Comparison of ENCODE assay signal across 27 cellular contexts in the genomic region with DNA sequence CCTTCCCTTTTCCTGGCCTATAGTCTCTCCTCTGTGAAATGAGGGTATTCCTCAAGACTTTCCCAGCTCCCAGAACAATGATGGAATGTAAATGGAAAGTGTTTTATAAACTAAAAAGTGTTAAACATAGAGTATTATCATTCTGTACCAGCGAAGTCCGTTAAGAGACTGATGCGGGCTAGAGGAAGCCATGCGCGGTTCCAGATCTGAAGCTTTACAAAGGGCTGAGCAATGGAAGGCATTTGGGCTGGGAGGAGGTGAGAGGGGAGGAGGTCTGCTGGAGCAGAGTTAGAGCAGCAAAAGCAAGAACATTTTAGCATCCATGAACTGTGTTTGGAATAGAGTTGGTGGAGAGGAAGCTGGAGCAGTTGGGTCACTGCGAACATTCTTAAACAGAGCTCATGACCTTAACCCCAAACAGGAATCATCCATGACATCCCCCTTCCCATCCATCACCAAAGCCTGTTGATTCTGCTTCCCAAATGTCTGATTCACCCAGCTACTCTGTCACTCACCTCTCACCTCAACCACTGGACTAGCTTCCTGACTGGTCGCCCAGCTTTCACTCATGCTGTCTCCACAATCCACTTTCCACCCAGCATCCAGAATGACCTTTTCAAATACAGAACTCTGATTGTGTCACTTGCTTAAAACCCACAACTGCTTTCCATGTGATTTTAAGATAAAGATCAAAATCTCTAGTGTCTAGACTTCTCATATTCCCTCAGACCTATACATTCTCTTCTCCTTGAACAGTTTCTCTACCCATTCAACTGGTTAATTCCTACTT. TPM values are rescaled to one million over a fixed set of nuclear protein-coding genes. Genes with fewer than 3 reads are reported as not detected.
DNase-seq lines count a peak whose midpoint lies in the region; ATAC-seq lines count a peak whose summit lies in the region.
"Had no signal": no experiment of that assay in that cellular context is flagged by ENCODE, and none has a peak within 500 bp of the region (broad histone marks: within the 10 kb centered on the region; RNA-seq: fewer than 3 reads in every experiment).

No MANE protein-coding gene starts in this region.

- H3K27ac Mint-ChIP-seq in activated naive CD8-positive, alpha-beta T cell, result peak overlapping the region; percentile 7
- no peak overlapping the region for H3K27ac Mint-ChIP-seq in activated naive CD8-positive, alpha-beta T cell treated with anti-CD3 and anti-CD28 coated beads for 36 hours
- H3K27ac Mint-ChIP-seq in activated naive CD8-positive, alpha-beta T cell treated with anti-CD3 and anti-CD28 coated beads, Interleukin-2, amount 50 U/mL, for 24 hours, result peak overlapping the region; percentile 6
- H3K27ac Mint-ChIP-seq in stimulated activated naive B cell treated with anti-CD40 and anti-IgM and Interleukin-4, amounts not matched to agents 10 μg/mL and 1 μg/mL and 100 μg/mL, for 72 hours, result peak overlapping the region; percentile 5
- H3K27ac Mint-ChIP-seq: activated naive CD4-positive, alpha-beta T cell treated with anti-CD3 and anti-CD28 coated beads, Interleukin-2, amount 50 U/mL, for 24 hours; nephron; stimulated activated memory B cell treated with anti-CD40 and anti-IgM and Interleukin-4, amounts not matched to agents 10 μg/mL and 1 μg/mL and 100 μg/mL, for 72 hours; T-helper 1 cell treated with Interleukin-12 subunit alpha and Interleukin-12 subunit beta and Interleukin-4 antibody, amounts not matched to agents 30 μg/mL and 1 μg/mL, for 36 hours had no signal

- peaks cover 16% of the 10 kb centered on the region for H3K36me3 Mint-ChIP-seq in activated naive CD8-positive, alpha-beta T cell
- peaks cover 28% of the 10 kb centered on the region for H3K36me3 Mint-ChIP-seq in activated naive CD8-positive, alpha-beta T cell treated with anti-CD3 and anti-CD28 coated beads for 36 hours
- H3K36me3 Mint-ChIP-seq in activated naive CD8-positive, alpha-beta T cell treated with anti-CD3 and anti-CD28 coated beads, Interleukin-2, amount 50 U/mL, for 24 hours (ENCODE audit: low read depth), result peaks cover 44% of the 10 kb centered on the region
- H3K36me3 Mint-ChIP-seq in stimulated activated naive B cell treated with anti-CD40 and anti-IgM and Interleukin-4, amounts not matched to agents 10 μg/mL and 1 μg/mL and 100 μg/mL, for 72 hours, result peaks cover 31 to 52% of the 10 kb centered on the region in 2 donors

- H3K4me1 Mint-ChIP-seq in activated naive CD8-positive, alpha-beta T cell (ENCODE audit: low read depth), result no peaks in the 10 kb centered on the region
- H3K4me1 Mint-ChIP-seq in activated naive CD8-positive, alpha-beta T cell treated with anti-CD3 and anti-CD28 coated beads for 36 hours, result peaks cover 4% of the 10 kb centered on the region
- peaks cover 12% of the 10 kb centered on the region for H3K4me1 Mint-ChIP-seq in activated naive CD8-positive, alpha-beta T cell treated with anti-CD3 and anti-CD28 coated beads, Interleukin-2, amount 50 U/mL, for 24 hours
- H3K4me1 Mint-ChIP-seq in stimulated activated naive B cell treated with anti-CD40 and anti-IgM and Interleukin-4, amounts not matched to agents 10 μg/mL and 1 μg/mL and 100 μg/mL, for 72 hours, result peaks cover 0 to 4% of the 10 kb centered on the region in 2 donors
- H3K4me1 Mint-ChIP-seq: activated naive CD4-positive, alpha-beta T cell treated with anti-CD3 and anti-CD28 coated beads, Interleukin-2, amount 50 U/mL, for 24 hours; nephron; stimulated activated memory B cell treated with anti-CD40 and anti-IgM and Interleukin-4, amounts not matched to agents 10 μg/mL and 1 μg/mL and 100 μg/mL, for 72 hours had no signal

- H3K9me3 Mint-ChIP-seq in activated naive CD8-positive, alpha-beta T cell (ENCODE audit: low read depth), result no peaks in the 10 kb centered on the region
- no peaks in the 10 kb centered on the region for H3K9me3 Mint-ChIP-seq in activated naive CD8-positive, alpha-beta T cell treated with anti-CD3 and anti-CD28 coated beads for 36 hours
- no peaks in the 10 kb centered on the region for H3K9me3 Mint-ChIP-seq in activated naive CD8-positive, alpha-beta T cell treated with anti-CD3 and anti-CD28 coated beads, Interleukin-2, amount 50 U/mL, for 24 hours
- H3K9me3 Mint-ChIP-seq in stimulated activated naive B cell treated with anti-CD40 and anti-IgM and Interleukin-4, amounts not matched to agents 10 μg/mL and 1 μg/mL and 100 μg/mL, for 72 hours, result no peaks in the 10 kb centered on the region
- H3K9me3 Mint-ChIP-seq: activated naive CD4-positive, alpha-beta T cell treated with anti-CD3 and anti-CD28 coated beads, Interleukin-2, amount 50 U/mL, for 24 hours; CD4-positive, CD25-positive, alpha-beta regulatory T cell; nephron; stimulated activated memory B cell treated with anti-CD40 and anti-IgM and Interleukin-4, amounts not matched to agents 10 μg/mL and 1 μg/mL and 100 μg/mL, for 72 hours; T-helper 1 cell treated with Interleukin-12 subunit alpha and Interleukin-12 subunit beta and Interleukin-4 antibody, amounts not matched to agents 30 μg/mL and 1 μg/mL, for 36 hours had no signal

- DNase-seq in activated naive CD8-positive, alpha-beta T cell treated with anti-CD3 and anti-CD28 coated beads for 36 hours, result no peak
- DNase-seq in activated naive CD8-positive, alpha-beta T cell treated with anti-CD3 and anti-CD28 coated beads, Interleukin-2, amount 50 U/mL, for 24 hours, result no peak
- peak; percentile 66 for DNase-seq in foreskin melanocyte
- DNase-seq in stimulated activated naive B cell treated with anti-CD40 and anti-IgM and Interleukin-4, amounts not matched to agents 10 μg/mL and 1 μg/mL and 100 μg/mL, for 72 hours, result no peak
- no peak for DNase-seq in DMS153 (lab: John Stamatoyannopoulos, UW)
- no peak for DNase-seq in globus pallidus (ENCODE audit: low spot score)
- DNase-seq: activated CD4-positive, alpha-beta T cell treated with anti-CD3 and anti-CD28 coated beads, Interleukin-2, amount 50 U/mL, for 4 hours; activated CD8-positive, alpha-beta memory T cell treated with anti-CD3 and anti-CD28 coated beads, Interleukin-2, amount 50 U/mL, for 4 hours; CD4-positive, CD25-positive, alpha-beta regulatory T cell; cortex of kidney; foreskin keratinocyte; GM23248; left cardiac atrium; NCI-H1092 treated with DMSO at 0.1 percent for 48 hours; NCI-H187; NCI-H2171; NCI-H510A; ovary; RPMI8226; testis had no signal

- ATAC-seq in activated naive CD8-positive, alpha-beta T cell treated with anti-CD3 and anti-CD28 coated beads, Interleukin-2, amount 50 U/mL, for 24 hours, result peak; percentile 64
- no peak for ATAC-seq in stimulated activated naive B cell treated with anti-CD40 and anti-IgM and Interleukin-4, amounts not matched to agents 10 μg/mL and 1 μg/mL and 100 μg/mL, for 72 hours (replicated peaks)
- ATAC-seq in GM21515 (IDR thresholded peaks at IDR 0.05; ENCODE audit: unreplicated experiment), result no peak
- ATAC-seq: foreskin keratinocyte; K562; left cardiac atrium; stimulated activated memory B cell treated with anti-CD40 and anti-IgM and Interleukin-4, amounts not matched to agents 10 μg/mL and 1 μg/mL and 100 μg/mL, for 72 hours had no signal

- no peaks in the 10 kb centered on the region for H3K27me3 Mint-ChIP-seq in activated naive CD8-positive, alpha-beta T cell
- H3K27me3 Mint-ChIP-seq in activated naive CD8-positive, alpha-beta T cell treated with anti-CD3 and anti-CD28 coated beads for 36 hours, result no peaks in the 10 kb centered on the region
- no peaks in the 10 kb centered on the region for H3K27me3 Mint-ChIP-seq in activated naive CD8-positive, alpha-beta T cell treated with anti-CD3 and anti-CD28 coated beads, Interleukin-2, amount 50 U/mL, for 24 hours
- H3K27me3 Mint-ChIP-seq in stimulated activated naive B cell treated with anti-CD40 and anti-IgM and Interleukin-4, amounts not matched to agents 10 μg/mL and 1 μg/mL and 100 μg/mL, for 72 hours, result no peaks in the 10 kb centered on the region
- H3K27me3 Mint-ChIP-seq: activated naive CD4-positive, alpha-beta T cell treated with anti-CD3 and anti-CD28 coated beads, Interleukin-2, amount 50 U/mL, for 24 hours; CD4-positive, CD25-positive, alpha-beta regulatory T cell; stimulated activated memory B cell treated with anti-CD40 and anti-IgM and Interleukin-4, amounts not matched to agents 10 μg/mL and 1 μg/mL and 100 μg/mL, for 72 hours had no signal

- no peak overlapping the region for H3K4me3 Mint-ChIP-seq in activated naive CD8-positive, alpha-beta T cell
- no peak overlapping the region for H3K4me3 Mint-ChIP-seq in activated naive CD8-positive, alpha-beta T cell treated with anti-CD3 and anti-CD28 coated beads for 36 hours
- no peak overlapping the region for H3K4me3 Mint-ChIP-seq in activated naive CD8-positive, alpha-beta T cell treated with anti-CD3 and anti-CD28 coated beads, Interleukin-2, amount 50 U/mL, for 24 hours
- no peak overlapping the region for H3K4me3 Mint-ChIP-seq in stimulated activated naive B cell treated with anti-CD40 and anti-IgM and Interleukin-4, amounts not matched to agents 10 μg/mL and 1 μg/mL and 100 μg/mL, for 72 hours
- H3K4me3 Mint-ChIP-seq: activated naive CD4-positive, alpha-beta T cell treated with anti-CD3 and anti-CD28 coated beads, Interleukin-2, amount 50 U/mL, for 24 hours; CD4-positive, CD25-positive, alpha-beta regulatory T cell; nephron; stimulated activated memory B cell treated with anti-CD40 and anti-IgM and Interleukin-4, amounts not matched to agents 10 μg/mL and 1 μg/mL and 100 μg/mL, for 72 hours; T-helper 1 cell treated with Interleukin-12 subunit alpha and Interleukin-12 subunit beta and Interleukin-4 antibody, amounts not matched to agents 30 μg/mL and 1 μg/mL, for 36 hours had no signal

RNA-seq across cellular contexts. Expression of a gene that starts 37.1 kb away (rescaled TPM):
- total RNA-seq in activated naive CD8-positive, alpha-beta T cell treated with anti-CD3 and anti-CD28 coated beads for 36 hours, result 10 to 100 TPM; 51.7 to 55.9 TPM
